ENCODE assay signal across 7 cellular contexts in genomic region chr7:102363549-102364393, GRCh38.
DNase-seq lines count a peak whose midpoint lies in the region; ATAC-seq and TF ChIP-seq lines count a peak whose summit lies in the region.
"Not testable (repeated sequence)": the region's sequence is repeated elsewhere in the genome, so short reads cannot be mapped to it uniquely, and the experiment has no call there.

No MANE protein-coding gene starts in this region.

- not testable (repeated sequence) for H3K9me3 Mint-ChIP-seq in T-helper 2 cell treated with Interferon-gamma antibody and Interleukin-4, amounts not matched to agents 5 μg/mL and 100 μg/mL, for 36 hours

- ATAC-seq in GM18505 (IDR thresholded peaks at IDR 0.05; ENCODE audit: unreplicated experiment) (peak; percentile 98), HG02970 (IDR thresholded peaks at IDR 0.05; ENCODE audit: low FRiP score, unreplicated experiment) (peak; percentile 98)

- peaks cover 18% of the 10 kb centered on the region for H3K36me3 Mint-ChIP-seq in T-helper 2 cell treated with Interferon-gamma antibody and Interleukin-4, amounts not matched to agents 5 μg/mL and 100 μg/mL, for 36 hours (ENCODE audit: low read depth)

- peak; percentile 69 for TF ChIP-seq POLR2A in GM18505 (IDR thresholded peaks at IDR 0.05; ENCODE audit: borderline replicate concordance, extremely low read depth, insufficient read depth, insufficient read length)

- DNase-seq in NCI-H187 treated with DMSO at 0.1 percent for 48 hours (lab: John Stamatoyannopoulos, UW) (peak; percentile 97), astrocyte of the cerebellum (ENCODE audit: low read depth) (peak; percentile 95), hippocampal formation (lab: John Stamatoyannopoulos, UW) (peak; percentile 96 to 97), retina (peak; percentile 97)
- peak; percentile 96 for DNase-seq in T-helper 2 cell treated with Interferon-gamma antibody and Interleukin-4, amounts not matched to agents 5 μg/mL and 100 μg/mL, for 36 hours (ENCODE audit: low spot score)

- H3K4me1 Mint-ChIP-seq in T-helper 2 cell treated with Interferon-gamma antibody and Interleukin-4, amounts not matched to agents 5 μg/mL and 100 μg/mL, for 36 hours (ENCODE audit: low read depth): not testable (repeated sequence)

- TF ChIP-seq CTCF in astrocyte of the cerebellum (IDR thresholded peaks at IDR 0.05; ENCODE audit: low read depth, low read length, missing control alignments): peak; percentile 15

- H3K27me3 Mint-ChIP-seq in T-helper 2 cell treated with Interferon-gamma antibody and Interleukin-4, amounts not matched to agents 5 μg/mL and 100 μg/mL, for 36 hours (ENCODE audit: low read depth): not testable (repeated sequence)

- H3K4me3 Mint-ChIP-seq in T-helper 2 cell treated with Interferon-gamma antibody and Interleukin-4, amounts not matched to agents 5 μg/mL and 100 μg/mL, for 36 hours: peak overlapping the region; percentile 91

- in situ Hi-C loops in astrocyte of the cerebellum (cut with HindIII; ENCODE audit: low sequenced_read_pairs): not testable (repeated sequence)

- H3K27ac Mint-ChIP-seq in T-helper 2 cell treated with Interferon-gamma antibody and Interleukin-4, amounts not matched to agents 5 μg/mL and 100 μg/mL, for 36 hours: peak overlapping the region; percentile 85

- peak overlapping the region; percentile 58 for H3K4me3 ChIP-seq in astrocyte of the cerebellum (ENCODE audit: low read depth, low read length)

Comparison
In these comparisons a context has a peak if more than half of its experiments do, and no peak if none do; other contexts are left out.
1. Peak in every context shown above with its lines: DNase-seq, ATAC-seq and H3K4me3 ChIP-seq.